26 cellular contexts compared by ENCODE assay signal in the genomic region with DNA sequence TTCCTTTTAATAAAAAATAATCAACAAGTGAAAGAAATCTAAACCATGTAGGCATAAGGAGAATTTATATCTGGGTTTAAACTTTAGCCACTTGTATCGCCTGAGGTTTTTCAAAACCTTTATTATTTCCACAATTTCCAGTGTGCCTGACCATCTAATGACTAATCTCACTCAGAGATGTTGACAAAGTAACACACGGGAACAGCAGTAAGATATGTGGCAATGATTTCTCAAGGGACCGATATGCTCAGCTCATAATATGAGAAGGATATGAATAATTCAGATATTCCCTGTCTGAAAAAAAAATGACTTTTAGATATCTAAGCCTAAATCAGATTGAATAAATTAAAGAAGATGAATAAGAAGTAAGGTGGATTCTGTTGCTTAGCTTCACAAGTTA. TPM values are rescaled to one million over a fixed set of nuclear protein-coding genes. Genes with fewer than 3 reads are reported as not detected.
"Had no signal": no experiment of that assay in that cellular context is flagged by ENCODE, and none has a peak within 500 bp of the region (broad histone marks: within the 10 kb centered on the region; RNA-seq: fewer than 3 reads in every experiment).

No MANE protein-coding gene starts in this region.

- FAIRE-seq: astrocyte, frontal cortex, TTC549 had no signal

- H3K9me3 Mint-ChIP-seq: activated CD4-positive, alpha-beta memory T cell treated with anti-CD3 and anti-CD28 coated beads, Interleukin-2, amount 10 ng/mL, durations not matched to agents 7 days and 5 days; activated CD4-positive, alpha-beta T cell treated with anti-CD3 and anti-CD28 coated beads, Interleukin-2, amount 10 ng/mL, durations not matched to agents 7 days and 5 days; activated T-cell treated with anti-CD3 and anti-CD28 coated beads, Interleukin-2, amount 50 U/mL, for 24 hours; activated T-helper 17 cell treated with anti-CD3 and anti-CD28 coated beads, Interleukin-2, amount 50 U/mL, for 72 hours; endodermal cell; naive thymus-derived CD8-positive, alpha-beta T cell; stimulated activated naive CD8-positive, alpha-beta T cell treated with anti-CD3 and anti-CD28 coated beads, Interleukin-15, Interleukin-2, amounts not matched to agents 100 ng/mL and 50 ng/mL, for 24 hours had no signal

- H3K27ac Mint-ChIP-seq: activated CD4-positive, alpha-beta memory T cell treated with anti-CD3 and anti-CD28 coated beads, Interleukin-2, amount 10 ng/mL, durations not matched to agents 7 days and 5 days; activated T-cell treated with anti-CD3 and anti-CD28 coated beads, Interleukin-2, amount 50 U/mL, for 24 hours; activated T-helper 17 cell treated with anti-CD3 and anti-CD28 coated beads, Interleukin-2, amount 50 U/mL, for 72 hours; endodermal cell; naive thymus-derived CD8-positive, alpha-beta T cell; stimulated activated naive CD8-positive, alpha-beta T cell treated with anti-CD3 and anti-CD28 coated beads, Interleukin-15, Interleukin-2, amounts not matched to agents 100 ng/mL and 50 ng/mL, for 24 hours had no signal

- H3K9me3 ChIP-seq: right lobe of liver, upper lobe of left lung had no signal

- H3K4me3 ChIP-seq: right lobe of liver, skin epidermis, upper lobe of left lung had no signal

- H3K27ac ChIP-seq: right lobe of liver, skin epidermis, WERI-Rb-1 had no signal

- H3K27me3 Mint-ChIP-seq: activated T-helper 17 cell treated with anti-CD3 and anti-CD28 coated beads, Interleukin-2, amount 50 U/mL, for 72 hours had no signal

- H3K27me3 ChIP-seq: right lobe of liver, upper lobe of left lung had no signal

- H3K4me3 Mint-ChIP-seq: activated CD4-positive, alpha-beta memory T cell treated with anti-CD3 and anti-CD28 coated beads, Interleukin-2, amount 10 ng/mL, durations not matched to agents 7 days and 5 days; activated CD4-positive, alpha-beta T cell treated with anti-CD3 and anti-CD28 coated beads, Interleukin-2, amount 10 ng/mL, durations not matched to agents 7 days and 5 days; activated T-cell treated with anti-CD3 and anti-CD28 coated beads, Interleukin-2, amount 50 U/mL, for 24 hours; activated T-helper 17 cell treated with anti-CD3 and anti-CD28 coated beads, Interleukin-2, amount 50 U/mL, for 72 hours; endodermal cell; naive thymus-derived CD8-positive, alpha-beta T cell; stimulated activated naive CD8-positive, alpha-beta T cell treated with anti-CD3 and anti-CD28 coated beads, Interleukin-15, Interleukin-2, amounts not matched to agents 100 ng/mL and 50 ng/mL, for 24 hours had no signal

- H3K4me1 ChIP-seq: right lobe of liver had no signal

- H3K36me3 ChIP-seq: right lobe of liver, upper lobe of left lung, WERI-Rb-1 had no signal

- H3K36me3 Mint-ChIP-seq: naive thymus-derived CD8-positive, alpha-beta T cell had no signal

- ATAC-seq: activated CD4-positive, CD25-positive, alpha-beta regulatory T cell treated with anti-CD3 and anti-CD28 coated beads, Interleukin-2, amount 50 U/mL, for 24 hours; activated T-helper 17 cell treated with anti-CD3 and anti-CD28 coated beads, Interleukin-2, amount 50 U/mL, for 72 hours; esophagus mucosa; naive thymus-derived CD8-positive, alpha-beta T cell; right lobe of liver had no signal

- DNase-seq: activated CD4-positive, alpha-beta memory T cell treated with anti-CD3 and anti-CD28 coated beads, Interleukin-2, amount 10 ng/mL, durations not matched to agents 7 days and 5 days; activated CD4-positive, alpha-beta T cell treated with anti-CD3 and anti-CD28 coated beads, Interleukin-2, amount 10 ng/mL, durations not matched to agents 7 days and 5 days; activated CD8-positive, alpha-beta memory T cell treated with anti-CD3 and anti-CD28 coated beads, Interleukin-2, amount 50 U/mL, for 48 hours; activated gamma-delta T cell treated with Interleukin-2 at 50 U/mL for 16 hours; activated naive CD4-positive, alpha-beta T cell treated with anti-CD3 and anti-CD28 coated beads, Interleukin-2, amount 50 U/mL, for 16 hours; activated T-cell treated with anti-CD3 and anti-CD28 coated beads, Interleukin-2, amount 50 U/mL, for 24 hours; amniotic stem cell; central memory CD4-positive, alpha-beta T cell; endodermal cell; midbrain; naive thymus-derived CD8-positive, alpha-beta T cell; right lobe of liver; stimulated activated CD4-positive, alpha-beta T cell treated with anti-CD3 and anti-CD28 coated beads, Interleukin-12 subunit alpha, Interleukin-12 subunit beta, amount 100 ng/mL, for 4 hours; stimulated activated CD4-positive, alpha-beta T cell treated with anti-CD3 and anti-CD28 coated beads, Interleukin-4, amount 100 ng/mL, for 1 hour; substantia nigra; T-helper 1 cell; upper lobe of left lung; WERI-Rb-1 had no signal

RNA-seq across cellular contexts. Expression of a gene that starts 43.5 kb away (rescaled TPM):
- total RNA-seq: activated CD4-positive, alpha-beta T cell treated with anti-CD3 and anti-CD28 coated beads, Interleukin-2, amount 10 ng/mL, durations not matched to agents 7 days and 5 days; naive thymus-derived CD8-positive, alpha-beta T cell had no signal
